ENCODE assay signal across 8 cellular contexts in the genomic region with DNA sequence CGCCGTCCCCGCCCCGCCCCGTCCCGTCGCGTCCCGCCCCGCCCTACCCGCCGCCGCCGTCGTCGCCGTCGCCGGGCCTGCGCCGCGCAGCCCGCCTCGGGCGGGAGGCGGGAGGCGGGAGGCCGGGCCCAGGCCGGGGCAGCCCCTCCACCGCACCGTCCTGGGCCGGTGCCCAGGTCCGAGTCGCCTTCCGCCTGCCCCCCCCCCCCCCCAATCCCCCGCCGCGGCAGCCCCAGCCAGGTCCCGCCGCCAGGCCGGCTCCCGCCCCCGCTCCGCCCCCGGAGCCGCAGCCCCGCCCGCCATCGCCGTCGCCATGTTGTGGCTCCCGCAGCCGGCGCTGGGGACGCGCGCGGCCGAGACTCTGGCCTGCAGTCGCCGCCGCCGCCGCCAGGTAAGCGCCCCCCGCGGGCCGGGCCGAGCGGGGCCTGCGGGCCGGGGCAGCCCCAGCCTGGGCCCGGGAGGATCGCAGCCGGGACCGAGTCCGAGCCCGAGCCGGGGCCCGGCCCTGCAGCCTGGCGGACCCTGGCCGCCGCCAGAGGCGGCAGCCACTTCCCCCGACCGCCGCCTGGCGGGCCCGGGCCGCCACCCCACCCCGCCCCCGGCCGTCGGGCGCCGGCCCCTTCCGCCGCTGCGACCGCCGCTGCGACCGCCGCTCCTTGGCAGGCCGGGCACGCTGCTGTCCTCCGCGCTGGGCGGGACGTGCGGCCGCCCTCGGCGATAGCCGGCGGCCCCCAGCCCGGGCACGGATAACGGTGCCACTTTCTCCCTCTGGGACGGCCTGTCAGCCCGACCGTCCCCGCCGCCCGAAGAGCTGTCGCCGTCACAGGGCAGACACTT. TPM values are rescaled to one million over a fixed set of nuclear protein-coding genes. Genes with fewer than 3 reads are reported as not detected.
DNase-seq lines count a peak whose midpoint lies in the region; ATAC-seq, FAIRE-seq and TF ChIP-seq lines count a peak whose summit lies in the region.

A gene with protein sequence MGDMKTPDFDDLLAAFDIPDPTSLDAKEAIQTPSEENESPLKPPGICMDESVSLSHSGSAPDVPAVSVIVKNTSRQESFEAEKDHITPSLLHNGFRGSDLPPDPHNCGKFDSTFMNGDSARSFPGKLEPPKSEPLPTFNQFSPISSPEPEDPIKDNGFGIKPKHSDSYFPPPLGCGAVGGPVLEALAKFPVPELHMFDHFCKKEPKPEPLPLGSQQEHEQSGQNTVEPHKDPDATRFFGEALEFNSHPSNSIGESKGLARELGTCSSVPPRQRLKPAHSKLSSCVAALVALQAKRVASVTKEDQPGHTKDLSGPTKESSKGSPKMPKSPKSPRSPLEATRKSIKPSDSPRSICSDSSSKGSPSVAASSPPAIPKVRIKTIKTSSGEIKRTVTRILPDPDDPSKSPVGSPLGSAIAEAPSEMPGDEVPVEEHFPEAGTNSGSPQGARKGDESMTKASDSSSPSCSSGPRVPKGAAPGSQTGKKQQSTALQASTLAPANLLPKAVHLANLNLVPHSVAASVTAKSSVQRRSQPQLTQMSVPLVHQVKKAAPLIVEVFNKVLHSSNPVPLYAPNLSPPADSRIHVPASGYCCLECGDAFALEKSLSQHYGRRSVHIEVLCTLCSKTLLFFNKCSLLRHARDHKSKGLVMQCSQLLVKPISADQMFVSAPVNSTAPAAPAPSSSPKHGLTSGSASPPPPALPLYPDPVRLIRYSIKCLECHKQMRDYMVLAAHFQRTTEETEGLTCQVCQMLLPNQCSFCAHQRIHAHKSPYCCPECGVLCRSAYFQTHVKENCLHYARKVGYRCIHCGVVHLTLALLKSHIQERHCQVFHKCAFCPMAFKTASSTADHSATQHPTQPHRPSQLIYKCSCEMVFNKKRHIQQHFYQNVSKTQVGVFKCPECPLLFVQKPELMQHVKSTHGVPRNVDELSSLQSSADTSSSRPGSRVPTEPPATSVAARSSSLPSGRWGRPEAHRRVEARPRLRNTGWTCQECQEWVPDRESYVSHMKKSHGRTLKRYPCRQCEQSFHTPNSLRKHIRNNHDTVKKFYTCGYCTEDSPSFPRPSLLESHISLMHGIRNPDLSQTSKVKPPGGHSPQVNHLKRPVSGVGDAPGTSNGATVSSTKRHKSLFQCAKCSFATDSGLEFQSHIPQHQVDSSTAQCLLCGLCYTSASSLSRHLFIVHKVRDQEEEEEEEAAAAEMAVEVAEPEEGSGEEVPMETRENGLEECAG (N-terminal part only) (plus strand): TSS at position 319 of the 837 bp plus-strand sequence. CDS start 34,084 bp downstream, outside the sequence.

- 0% methylated on average over 36 of the region's 127 CpGs; no CpG with 5 or more reads in 1 of the 2 donors for WGBS in testis, 2 donors

- H3K4me1 ChIP-seq in testis: peaks cover 16% of the 10 kb centered on the region

- CTCF ChIA-PET in Calu3 (lab: Charles Lee): interaction anchor here (0.6 to 1.0 kb wide), 2 partner anchors 13 to 33 kb away, joined by 4 read pairs; a partner anchor contains a TSS
- CTCF ChIA-PET in activated naive CD4-positive, alpha-beta T cell treated with anti-CD3 and anti-CD28 coated beads for 36 hours (lab: Charles Lee): interaction anchor here (0.5 to 2.0 kb wide), 4 partner anchors 9 to 268 kb away, joined by 3 to 15 read pairs (median 3); no protein-coding TSS in a partner anchor

- ATAC-seq in GM21360 (IDR thresholded peaks at IDR 0.05; ENCODE audit: unreplicated experiment): peak; percentile 46

- H3K27ac ChIP-seq in SK-N-MC (peak within 1 kb of the TSS; percentile 70), testis (peak within 1 kb of the TSS; percentile 95 to 99)

- peaks cover 42% of the 10 kb centered on the region for H3K36me3 Mint-ChIP-seq in Calu3 (ENCODE audit: insufficient read depth, unreplicated experiment)
- peaks cover 18% of the 10 kb centered on the region for H3K36me3 Mint-ChIP-seq in activated naive CD4-positive, alpha-beta T cell treated with anti-CD3 and anti-CD28 coated beads for 36 hours (ENCODE audit: low read depth)

- DNase-seq in Calu3 (peak; percentile 93), HTR-8/SVneo (ENCODE audit: insufficient read length, low spot score) (peak; percentile 59), SK-N-MC (ENCODE audit: low read depth, low spot score) (no peak), globus pallidus (ENCODE audit: low spot score) (peak; percentile 85), occipital lobe (lab: John Stamatoyannopoulos, UW) (peak; percentile 70), testis (peak; percentile 72)
- peak; percentile 79 for DNase-seq in activated naive CD4-positive, alpha-beta T cell treated with anti-CD3 and anti-CD28 coated beads for 36 hours

- no peaks in the 10 kb centered on the region for H3K9me3 ChIP-seq in SK-N-MC (ENCODE audit: low read depth, low read length)
- no peaks in the 10 kb centered on the region for H3K9me3 ChIP-seq in testis

- H3K4me1 Mint-ChIP-seq in Calu3 (ENCODE audit: low read depth, unreplicated experiment): peaks cover 48% of the 10 kb centered on the region
- H3K4me1 Mint-ChIP-seq in activated naive CD4-positive, alpha-beta T cell treated with anti-CD3 and anti-CD28 coated beads for 36 hours (ENCODE audit: low read depth): peaks cover 54% of the 10 kb centered on the region

- H3K4me3 ChIP-seq in SK-N-MC: peak within 1 kb of the TSS; percentile 92
- peak within 1 kb of the TSS; percentile 75 to 84 for H3K4me3 ChIP-seq in testis

- peak within 1 kb of the TSS; percentile 94 for H3K4me3 Mint-ChIP-seq in Calu3 (ENCODE audit: low read depth, unreplicated experiment)
- H3K4me3 Mint-ChIP-seq in activated naive CD4-positive, alpha-beta T cell treated with anti-CD3 and anti-CD28 coated beads for 36 hours: peak within 1 kb of the TSS; percentile 97

- H3K9ac ChIP-seq in SK-N-MC (ENCODE audit: insufficient read length): peak within 1 kb of the TSS; percentile 93

- H3K27me3 Mint-ChIP-seq in Calu3 (ENCODE audit: unreplicated experiment): no peaks in the 10 kb centered on the region
- no peaks in the 10 kb centered on the region for H3K27me3 Mint-ChIP-seq in activated naive CD4-positive, alpha-beta T cell treated with anti-CD3 and anti-CD28 coated beads for 36 hours (ENCODE audit: low read depth)

- no TSS peak for BruUV-seq in Calu3 (replicated peaks; lab: Mats Ljungman, UMichigan)

- H3K9me3 Mint-ChIP-seq in Calu3 (ENCODE audit: low read depth, unreplicated experiment): no peaks in the 10 kb centered on the region
- H3K9me3 Mint-ChIP-seq in activated naive CD4-positive, alpha-beta T cell treated with anti-CD3 and anti-CD28 coated beads for 36 hours: no peaks in the 10 kb centered on the region

- no peaks in the 10 kb centered on the region for H3K36me3 ChIP-seq in SK-N-MC (ENCODE audit: insufficient read depth, low read length)
- no peaks in the 10 kb centered on the region for H3K36me3 ChIP-seq in testis (ENCODE audit: low read depth, missing control alignments)

- TF ChIP-seq POLR2A in testis (IDR thresholded peaks at IDR 0.05): no peak

- peak; percentile 26 for TF ChIP-seq CTCF in Calu3 (IDR thresholded peaks at IDR 0.05; ENCODE audit: unreplicated experiment)
- peak in 1 of 3 experiments; percentile 45 for TF ChIP-seq CTCF in testis (IDR thresholded peaks at IDR 0.05)

- no peaks in the 10 kb centered on the region for H3K27me3 ChIP-seq in testis

- peak within 1 kb of the TSS; percentile 84 for H3K27ac Mint-ChIP-seq in Calu3 (ENCODE audit: unreplicated experiment)
- H3K27ac Mint-ChIP-seq in activated naive CD4-positive, alpha-beta T cell treated with anti-CD3 and anti-CD28 coated beads for 36 hours: peak within 1 kb of the TSS; percentile 98

- intact Hi-C loops in Calu3 (cut with micrococcal nuclease; ENCODE audit: unreplicated experiment): loop anchor here (1.0 kb wide), 1 partner anchor 32 kb away; a partner anchor contains a TSS
- intact Hi-C loops in activated naive CD4-positive, alpha-beta T cell treated with anti-CD3 and anti-CD28 coated beads for 36 hours (cut with micrococcal nuclease): loop anchor here (1.0 kb wide), 3 partner anchors 13 to 117 kb away; a partner anchor contains a TSS
- intact Hi-C loops in testis (cut with DNase I; ENCODE audit: low total_unique reads): no loop called here

- no peak for FAIRE-seq in HTR-8/SVneo (lab: Jason Lieb, UNC)

RNA-seq across cellular contexts. Expression of the gene that starts here (rescaled TPM):
- 49.5 and 49.6 TPM in 2 replicates for total RNA-seq in Calu3 (2022)
- 10 to 100 TPM; 24.2 to 24.3 TPM for total RNA-seq in activated naive CD4-positive, alpha-beta T cell treated with anti-CD3 and anti-CD28 coated beads for 36 hours
- total RNA-seq in occipital lobe: 6.4 TPM
- 10 to 100 TPM; 36.7 to 40.8 TPM for total RNA-seq in testis
- polyA plus RNA-seq in testis (ENCODE audit: insufficient read depth, low read depth, low replicate concordance): 39.6 TPM
